Comparison of ENCODE assay signal across 2 cellular contexts in the genomic region with DNA sequence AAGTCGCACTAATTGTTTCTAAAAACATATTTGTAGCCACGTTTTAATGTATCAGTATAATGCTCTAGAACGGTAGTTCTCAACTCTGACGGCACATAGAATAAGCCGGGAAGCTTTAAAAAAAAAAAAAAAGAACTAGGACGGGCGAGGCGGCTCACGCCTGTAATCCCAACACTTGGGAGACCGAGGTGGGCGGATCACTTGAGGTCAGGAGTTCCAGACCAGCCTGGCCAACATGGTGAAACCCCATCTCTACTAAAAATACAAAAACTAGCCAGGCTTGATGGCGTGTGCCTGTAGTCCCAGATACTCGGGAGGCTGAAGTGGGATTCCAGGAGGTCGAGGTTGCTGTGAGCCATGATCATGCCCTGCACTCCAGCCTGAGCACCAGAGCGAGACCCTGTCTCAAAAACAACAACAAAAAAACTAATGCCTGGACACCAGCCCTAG.
TF ChIP-seq lines count a peak whose summit lies in the region.

No MANE protein-coding gene starts in this region.

TF ChIP-seq in H1, 55 proteins besides CTCF, POLR2A, EP300 and RAD21:
- TF ChIP-seq HDAC6 (IDR thresholded peaks at IDR 0.05; ENCODE audit: low read depth, low read length) (no peak), TCF12 (IDR thresholded peaks at IDR 0.05; ENCODE audit: low read depth, low read length) (no peak), RFX5 (IDR thresholded peaks at IDR 0.05; ENCODE audit: borderline replicate concordance, low read depth, low read length) (no peak), RBBP5 (IDR thresholded peaks at IDR 0.05; ENCODE audit: borderline replicate concordance, low read depth, low read length) (no peak), TAF7 (optimal IDR thresholded peaks at IDR 0.05; ENCODE audit: borderline replicate concordance, low read depth, low read length) (no peak), CBX8 (IDR thresholded peaks at IDR 0.05; ENCODE audit: borderline replicate concordance, low read depth, low read length) (no peak), GABPA (IDR thresholded peaks at IDR 0.05; ENCODE audit: borderline replicate concordance, insufficient read depth, low read length) (no peak), SIRT6 (IDR thresholded peaks at IDR 0.05; ENCODE audit: low read length) (no peak), JUND (IDR thresholded peaks at IDR 0.05; ENCODE audit: low read length) (no peak), NANOG (IDR thresholded peaks at IDR 0.05; ENCODE audit: insufficient read depth, low read depth, low read length, poor library complexity, severe bottlenecking) (no peak), POLR2AphosphoS5 (IDR thresholded peaks at IDR 0.05; ENCODE audit: low read depth, low read length) (no peak), RNF2 (IDR thresholded peaks at IDR 0.05; ENCODE audit: borderline replicate concordance, low read depth, low read length, missing control alignments, poor library complexity, severe bottlenecking) (no peak), HDAC2 (IDR thresholded peaks at IDR 0.05; ENCODE audit: borderline replicate concordance in 1 of 2, low read depth in 2 of 2, low read length in 2 of 2) (no peak), BCL11A (IDR thresholded peaks at IDR 0.05; ENCODE audit: low read depth in 2 of 2, low read length in 2 of 2) (no peak), CHD1 (IDR thresholded peaks at IDR 0.05; ENCODE audit: low read depth, low read length) (no peak), SIN3A (conservative IDR thresholded peaks at IDR 0.05 in 1 of 2, IDR thresholded peaks at IDR 0.05 in 1 of 2; ENCODE audit: low read depth in 1 of 2, low read length in 2 of 2) (no peak), EZH2 (IDR thresholded peaks at IDR 0.05; ENCODE audit: low read depth, low read length, severe bottlenecking) (no peak), SP4 (IDR thresholded peaks at IDR 0.05; ENCODE audit: low read length) (no peak), POU5F1 (IDR thresholded peaks at IDR 0.05; ENCODE audit: low read depth, low read length) (no peak)

TF ChIP-seq in neural cell, 6 proteins besides CTCF, POLR2A, EP300 and RAD21:
- no peak for TF ChIP-seq TAF1 (IDR thresholded peaks at IDR 0.05; ENCODE audit: low read depth)
- no peak for TF ChIP-seq SMC3 (conservative IDR thresholded peaks at IDR 0.05; ENCODE audit: poor library complexity)
- TF ChIP-seq MXI1 (conservative IDR thresholded peaks at IDR 0.05; ENCODE audit: poor library complexity, severe bottlenecking), result no peak
- TF ChIP-seq EZH2 (IDR thresholded peaks at IDR 0.05; ENCODE audit: borderline replicate concordance, insufficient read depth, low read length, poor library complexity, severe bottlenecking), result no peak
- TF ChIP-seq, protein P1, sequence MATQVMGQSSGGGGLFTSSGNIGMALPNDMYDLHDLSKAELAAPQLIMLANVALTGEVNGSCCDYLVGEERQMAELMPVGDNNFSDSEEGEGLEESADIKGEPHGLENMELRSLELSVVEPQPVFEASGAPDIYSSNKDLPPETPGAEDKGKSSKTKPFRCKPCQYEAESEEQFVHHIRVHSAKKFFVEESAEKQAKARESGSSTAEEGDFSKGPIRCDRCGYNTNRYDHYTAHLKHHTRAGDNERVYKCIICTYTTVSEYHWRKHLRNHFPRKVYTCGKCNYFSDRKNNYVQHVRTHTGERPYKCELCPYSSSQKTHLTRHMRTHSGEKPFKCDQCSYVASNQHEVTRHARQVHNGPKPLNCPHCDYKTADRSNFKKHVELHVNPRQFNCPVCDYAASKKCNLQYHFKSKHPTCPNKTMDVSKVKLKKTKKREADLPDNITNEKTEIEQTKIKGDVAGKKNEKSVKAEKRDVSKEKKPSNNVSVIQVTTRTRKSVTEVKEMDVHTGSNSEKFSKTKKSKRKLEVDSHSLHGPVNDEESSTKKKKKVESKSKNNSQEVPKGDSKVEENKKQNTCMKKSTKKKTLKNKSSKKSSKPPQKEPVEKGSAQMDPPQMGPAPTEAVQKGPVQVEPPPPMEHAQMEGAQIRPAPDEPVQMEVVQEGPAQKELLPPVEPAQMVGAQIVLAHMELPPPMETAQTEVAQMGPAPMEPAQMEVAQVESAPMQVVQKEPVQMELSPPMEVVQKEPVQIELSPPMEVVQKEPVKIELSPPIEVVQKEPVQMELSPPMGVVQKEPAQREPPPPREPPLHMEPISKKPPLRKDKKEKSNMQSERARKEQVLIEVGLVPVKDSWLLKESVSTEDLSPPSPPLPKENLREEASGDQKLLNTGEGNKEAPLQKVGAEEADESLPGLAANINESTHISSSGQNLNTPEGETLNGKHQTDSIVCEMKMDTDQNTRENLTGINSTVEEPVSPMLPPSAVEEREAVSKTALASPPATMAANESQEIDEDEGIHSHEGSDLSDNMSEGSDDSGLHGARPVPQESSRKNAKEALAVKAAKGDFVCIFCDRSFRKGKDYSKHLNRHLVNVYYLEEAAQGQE (IDR thresholded peaks at IDR 0.05; ENCODE audit: borderline replicate concordance), result no peak
- no peak for TF ChIP-seq POLR2AphosphoS5 (IDR thresholded peaks at IDR 0.05)
